17 cellular contexts compared by ENCODE assay signal in the genomic region with DNA sequence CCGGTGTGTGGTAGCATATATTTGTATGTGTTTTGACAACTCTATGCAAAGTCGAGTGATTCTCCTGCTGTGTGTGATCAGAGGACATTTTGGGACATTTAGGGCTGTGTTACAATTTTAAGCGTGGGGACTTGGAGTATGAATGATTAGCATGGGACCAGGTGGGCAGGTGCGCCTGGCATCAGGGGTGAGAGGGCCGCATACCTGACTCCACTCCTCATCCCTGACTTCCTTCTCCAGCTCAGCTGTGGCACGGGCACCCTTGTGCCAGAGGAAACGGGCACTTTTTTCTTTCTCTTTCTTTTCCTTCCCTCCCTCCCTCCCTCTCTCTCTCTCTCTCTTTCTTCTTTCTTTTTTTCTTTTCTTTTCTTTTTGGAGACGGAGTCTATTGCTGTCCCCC. TPM values are rescaled to one million over a fixed set of nuclear protein-coding genes. Genes with fewer than 3 reads are reported as not detected.
A peak's percentile ranks its signal among the peaks of the same experiment; 100 is the strongest.
DNase-seq lines count a peak whose midpoint lies in the region; ATAC-seq and TF ChIP-seq lines count a peak whose summit lies in the region.
"Had no signal": no experiment of that assay in that cellular context is flagged by ENCODE, and none has a peak within 500 bp of the region (broad histone marks: within the 10 kb centered on the region; RNA-seq: fewer than 3 reads in every experiment).

No MANE protein-coding gene starts in this region.

- no peaks in the 10 kb centered on the region for H3K9me3 Mint-ChIP-seq in T-helper 2 cell treated with Interferon-gamma antibody and Interleukin-4, amounts not matched to agents 5 μg/mL and 100 μg/mL, for 36 hours
- H3K9me3 Mint-ChIP-seq in chondrocyte (ENCODE audit: low read depth), result no peaks in the 10 kb centered on the region
- H3K9me3 Mint-ChIP-seq: H9 had no signal

- no peak overlapping the region for H2AFZ ChIP-seq in osteoblast (ENCODE audit: low read length)

- H3K27ac ChIP-seq in osteoblast (ENCODE audit: low read depth, low read length), result no peak overlapping the region

- ATAC-seq in HG03108 (IDR thresholded peaks at IDR 0.05; ENCODE audit: unreplicated experiment) (no peak), GM21381 (IDR thresholded peaks at IDR 0.05; ENCODE audit: unreplicated experiment) (no peak)
- ATAC-seq: Panc1 had no signal

- peaks cover 10% of the 10 kb centered on the region for H3K4me1 ChIP-seq in osteoblast (ENCODE audit: insufficient read depth, low read length)

- no peaks in the 10 kb centered on the region for H3K36me3 Mint-ChIP-seq in T-helper 2 cell treated with Interferon-gamma antibody and Interleukin-4, amounts not matched to agents 5 μg/mL and 100 μg/mL, for 36 hours (ENCODE audit: low read depth)
- H3K36me3 Mint-ChIP-seq in chondrocyte (ENCODE audit: low read depth), result no peaks in the 10 kb centered on the region

- no peak overlapping the region for H3K27ac Mint-ChIP-seq in T-helper 2 cell treated with Interferon-gamma antibody and Interleukin-4, amounts not matched to agents 5 μg/mL and 100 μg/mL, for 36 hours
- H3K27ac Mint-ChIP-seq in chondrocyte (ENCODE audit: unreplicated experiment), result no peak overlapping the region

- H3K4me1 Mint-ChIP-seq in T-helper 2 cell treated with Interferon-gamma antibody and Interleukin-4, amounts not matched to agents 5 μg/mL and 100 μg/mL, for 36 hours (ENCODE audit: low read depth), result no peaks in the 10 kb centered on the region
- peaks cover 4% of the 10 kb centered on the region for H3K4me1 Mint-ChIP-seq in chondrocyte (ENCODE audit: low read depth)

- no peaks in the 10 kb centered on the region for H3K27me3 ChIP-seq in osteoblast (ENCODE audit: insufficient read depth, low read length)

- H3K27me3 Mint-ChIP-seq in T-helper 2 cell treated with Interferon-gamma antibody and Interleukin-4, amounts not matched to agents 5 μg/mL and 100 μg/mL, for 36 hours (ENCODE audit: low read depth), result no peaks in the 10 kb centered on the region
- H3K27me3 Mint-ChIP-seq in chondrocyte (ENCODE audit: low read depth), result no peaks in the 10 kb centered on the region

- H3K4me3 Mint-ChIP-seq in T-helper 2 cell treated with Interferon-gamma antibody and Interleukin-4, amounts not matched to agents 5 μg/mL and 100 μg/mL, for 36 hours, result no peak overlapping the region
- H3K4me3 Mint-ChIP-seq in chondrocyte (ENCODE audit: unreplicated experiment), result no peak overlapping the region
- H3K4me3 Mint-ChIP-seq: H9 had no signal

- DNase-seq in T-helper 2 cell treated with Interferon-gamma antibody and Interleukin-4, amounts not matched to agents 5 μg/mL and 100 μg/mL, for 36 hours (ENCODE audit: low spot score), result peak; percentile 2
- DNase-seq in T-helper 2 cell, result no peak
- DNase-seq in chondrocyte (ENCODE audit: low spot score), result peak; percentile 34
- DNase-seq in osteoblast (ENCODE audit: insufficient read length, low spot score, missing footprints), result peak; percentile 44
- no peak for DNase-seq in DMS53 (lab: John Stamatoyannopoulos, UW)
- no peak for DNase-seq in SIG-M5 treated with dmso at 0.1 percent for 504 hours (lab: John Stamatoyannopoulos, UW; ENCODE audit: unreplicated experiment)
- DNase-seq: 8988T, H9, IMR-90, Kasumi-1, NCI-H187 treated with DMSO at 0.1 percent for 48 hours, NCI-H2171, NCI-H82, SHP77 treated with DMSO at 0.1 percent for 48 hours had no signal

- no peaks in the 10 kb centered on the region for H3K9me3 ChIP-seq in osteoblast (ENCODE audit: low read depth, low read length)

- H3K4me3 ChIP-seq in osteoblast (ENCODE audit: insufficient read depth, low read length), result no peak overlapping the region

- no peak overlapping the region for H3K4me2 ChIP-seq in osteoblast (ENCODE audit: insufficient read depth, low read length)

- no peaks in the 10 kb centered on the region for H4K20me1 ChIP-seq in osteoblast (ENCODE audit: insufficient read depth, low read length)

- no peaks in the 10 kb centered on the region for H3K79me2 ChIP-seq in osteoblast (ENCODE audit: insufficient read depth, low read length)

- TF ChIP-seq CTCF in chondrocyte (IDR thresholded peaks at IDR 0.05) (no peak), osteoblast (IDR thresholded peaks at IDR 0.05; ENCODE audit: extremely low read depth, low read depth, low read length) (no peak)

- no peaks in the 10 kb centered on the region for H3K36me3 ChIP-seq in osteoblast (ENCODE audit: insufficient read depth, low read length)

RNA-seq across cellular contexts. Expression of gene PLCXD1, which starts 15.7 kb away (rescaled TPM):
- total RNA-seq in chondrocyte (6.8 to 8.0 TPM (median 7.7 TPM) in 3 replicates), osteoblast (3.3 and 4.1 TPM in 2 replicates)

RNA-seq across cellular contexts. Expression of gene GTPBP6, which starts 53.1 kb away (rescaled TPM):
- total RNA-seq in chondrocyte (37.6 to 42.2 TPM (median 42.0 TPM) in 3 replicates), osteoblast (34.2 and 34.4 TPM in 2 replicates)

Comparison
In these comparisons a context has a peak if more than half of its experiments do, and no peak if none do; other contexts are left out.
1. DNase-seq: peak in T-helper 2 cell treated with Interferon-gamma antibody and Interleukin-4, amounts not matched to agents 5 μg/mL and 100 μg/mL, for 36 hours (single experiment), chondrocyte (single experiment) and osteoblast (single experiment); none in T-helper 2 cell (0 of 5), DMS53 (single experiment) and SIG-M5 treated with dmso at 0.1 percent for 504 hours (single experiment).